Comparison of ENCODE assay signal across 8 cellular contexts in the genomic region with DNA sequence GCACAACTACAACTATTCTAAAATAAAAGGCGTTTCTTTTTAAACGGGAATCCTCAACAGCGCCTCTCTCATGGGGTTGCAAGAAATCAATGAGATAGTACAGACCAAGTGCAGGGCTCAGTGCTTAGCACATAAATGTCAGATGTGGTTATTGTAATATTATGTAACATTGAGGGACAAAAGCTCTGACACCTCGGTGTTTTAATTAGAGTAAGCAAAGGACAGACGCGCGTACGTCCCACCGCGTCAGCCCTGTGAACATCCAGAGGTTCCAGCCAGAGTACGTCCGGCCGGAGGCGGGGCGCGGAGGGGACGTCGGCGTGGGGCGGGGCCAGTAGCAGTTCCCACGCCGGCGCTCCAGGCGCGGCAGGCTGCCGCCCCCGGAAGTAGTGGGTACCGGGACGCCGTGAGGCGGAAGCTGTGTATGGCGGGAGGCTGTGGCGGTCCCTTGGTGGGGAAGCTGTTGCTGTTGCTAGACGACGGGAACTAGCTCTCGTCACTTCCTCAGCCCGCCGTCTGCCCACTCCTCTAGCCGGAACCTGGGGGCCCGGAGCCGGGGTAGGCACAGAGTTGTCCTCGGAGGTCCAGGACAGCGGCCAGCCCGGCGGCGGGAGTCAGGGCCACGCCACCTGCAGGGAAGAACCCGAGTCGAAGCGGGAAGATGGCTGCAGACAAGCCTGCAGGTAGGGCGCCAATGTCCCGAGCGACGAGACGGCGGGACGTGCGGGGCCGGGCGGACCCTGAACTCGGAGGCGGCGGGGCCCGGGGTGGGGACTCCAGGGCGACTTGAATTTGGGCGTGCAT. TPM values are rescaled to one million over a fixed set of nuclear protein-coding genes. Genes with fewer than 3 reads are reported as not detected.
A peak's percentile ranks its signal among the peaks of the same experiment; 100 is the strongest.
DNase-seq lines count a peak whose midpoint lies in the region; ATAC-seq and TF ChIP-seq lines count a peak whose summit lies in the region.

A gene with protein sequence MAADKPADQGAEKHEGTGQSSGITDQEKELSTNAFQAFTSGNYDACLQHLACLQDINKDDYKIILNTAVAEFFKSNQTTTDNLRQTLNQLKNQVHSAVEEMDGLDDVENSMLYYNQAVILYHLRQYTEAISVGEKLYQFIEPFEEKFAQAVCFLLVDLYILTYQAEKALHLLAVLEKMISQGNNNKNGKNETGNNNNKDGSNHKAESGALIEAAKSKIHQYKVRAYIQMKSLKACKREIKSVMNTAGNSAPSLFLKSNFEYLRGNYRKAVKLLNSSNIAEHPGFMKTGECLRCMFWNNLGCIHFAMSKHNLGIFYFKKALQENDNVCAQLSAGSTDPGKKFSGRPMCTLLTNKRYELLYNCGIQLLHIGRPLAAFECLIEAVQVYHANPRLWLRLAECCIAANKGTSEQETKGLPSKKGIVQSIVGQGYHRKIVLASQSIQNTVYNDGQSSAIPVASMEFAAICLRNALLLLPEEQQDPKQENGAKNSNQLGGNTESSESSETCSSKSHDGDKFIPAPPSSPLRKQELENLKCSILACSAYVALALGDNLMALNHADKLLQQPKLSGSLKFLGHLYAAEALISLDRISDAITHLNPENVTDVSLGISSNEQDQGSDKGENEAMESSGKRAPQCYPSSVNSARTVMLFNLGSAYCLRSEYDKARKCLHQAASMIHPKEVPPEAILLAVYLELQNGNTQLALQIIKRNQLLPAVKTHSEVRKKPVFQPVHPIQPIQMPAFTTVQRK (plus strand): TSS at position 389 of the 804 bp plus-strand sequence. CDS start 273 bp downstream, at position 662.

- H4K20me1 ChIP-seq in PC-3 (ENCODE audit: low read length): peaks cover 21% of the 10 kb centered on the region

- peak within 1 kb of the TSS; percentile 84 for H3K4me2 ChIP-seq in PC-3 (ENCODE audit: low read length)

- H3K4me1 ChIP-seq in PC-3 (ENCODE audit: insufficient read depth, low read length): peaks cover 26% of the 10 kb centered on the region
- peaks cover 21% of the 10 kb centered on the region for H3K4me1 ChIP-seq in mucosa of descending colon (ENCODE audit: low read depth)

- no peaks in the 10 kb centered on the region for H3K9me2 ChIP-seq in PC-3 (replicated peaks; ENCODE audit: low read length)

- H3K36me3 ChIP-seq in PC-3 (ENCODE audit: low read depth, low read length): 0 out of 2 replicates have a peak, but pooled peaks cover 2% of the 10 kb centered on the region
- H3K36me3 ChIP-seq in mucosa of descending colon (ENCODE audit: low read depth): no peaks in the 10 kb centered on the region

- H3K27ac ChIP-seq in PC-3 (ENCODE audit: low read length) (peak within 1 kb of the TSS; percentile 64), epithelial cell of prostate (peak within 1 kb of the TSS; percentile 59)

- no peaks in the 10 kb centered on the region for H3K27me3 ChIP-seq in PC-3 (ENCODE audit: low read length)

- DNase-seq in DMS53 (lab: John Stamatoyannopoulos, UW) (peak; percentile 88), PC-3 (peak; percentile 97), activated T-cell treated with anti-CD3 and anti-CD28 coated beads for 48 hours (ENCODE audit: low read depth) (peak; percentile 94), epithelial cell of prostate (ENCODE audit: low read depth, low spot score) (peak; percentile 66), mucosa of descending colon (peak; percentile 96 to 98 (median 97))
- peak; percentile 92 for DNase-seq in Jurkat, Clone E6-1 (ENCODE audit: low read depth, low spot score)
- DNase-seq in stimulated activated CD8-positive, alpha-beta memory T cell treated with anti-CD3 and anti-CD28 coated beads, Interleukin-4, amount 100 ng/mL, for 24 hours (ENCODE audit: low read depth): peak; percentile 94

- H3K9ac ChIP-seq in PC-3 (ENCODE audit: low read length): peak within 1 kb of the TSS; percentile 94

- no TSS peak for BruUV-seq in PC-3 (replicated peaks; lab: Mats Ljungman, UMichigan)

- H3K4me3 ChIP-seq in Jurkat, Clone E6-1 (ENCODE audit: low read length): peak within 1 kb of the TSS; percentile 88
- H3K4me3 ChIP-seq in PC-3 (ENCODE audit: low read length): peak within 1 kb of the TSS; percentile 97
- peak within 1 kb of the TSS; percentile 76 for H3K4me3 ChIP-seq in mucosa of descending colon

- H3K9me3 ChIP-seq in PC-3 (ENCODE audit: low read length): no peaks in the 10 kb centered on the region
- no peaks in the 10 kb centered on the region for H3K9me3 ChIP-seq in mucosa of descending colon

- CTCF ChIA-PET in PC-3 (lab: Charles Lee): interaction anchor here (0.6 kb wide), 1 partner anchor 175 kb away, joined by 3 read pairs; no protein-coding TSS in a partner anchor

- no peaks in the 10 kb centered on the region for H3F3A ChIP-seq in PC-3 (ENCODE audit: low read length, unreplicated experiment)

- POLR2A ChIA-PET in PC-3 (lab: Charles Lee; ENCODE audit: unreplicated experiment): interaction anchor here (0.6 kb wide), 5 partner anchors 20 to 1346 kb away, joined by 3 to 4 read pairs (median 3); no protein-coding TSS in a partner anchor

- TF ChIP-seq CTCF in PC-3 (conservative IDR thresholded peaks at IDR 0.05; ENCODE audit: low read depth, low read length) (0 out of 2 replicates have a peak, but pooled peaks have one; percentile 11), mucosa of descending colon (IDR thresholded peaks at IDR 0.05) (peak; percentile 26)

- intact Hi-C loops in PC-3 (cut with micrococcal nuclease): no loop called here
- intact Hi-C loops in mucosa of descending colon (cut with DNase I, micrococcal nuclease): no loop called here

- ATAC-seq in GM21619 (IDR thresholded peaks at IDR 0.05; ENCODE audit: unreplicated experiment) (peak; percentile 97), PC-3 (peak; percentile 96), mucosa of descending colon (peak; percentile 100)

- peaks cover 49% of the 10 kb centered on the region for H3K79me2 ChIP-seq in PC-3 (ENCODE audit: low read length)

- H2AFZ ChIP-seq in PC-3 (ENCODE audit: low read length): peak within 1 kb of the TSS; percentile 89

RNA-seq across cellular contexts. Expression of the gene that starts here (rescaled TPM):
- 55.4 TPM for polyA plus RNA-seq in Jurkat, Clone E6-1 (2012; ENCODE audit: insufficient read depth, insufficient read length)
- total RNA-seq in PC-3 (2014; rRNA removed): 42.6 and 46.2 TPM in 2 replicates
- 10 to 100 TPM; 27.8 to 34.9 (median 28.3) TPM for total RNA-seq in mucosa of descending colon

Comparison
In these comparisons a context has a peak if more than half of its experiments do, and no peak if none do; other contexts are left out.
1. Peak in every context shown above with its lines: DNase-seq, ATAC-seq, H3K4me3 ChIP-seq and H3K27ac ChIP-seq.